ENCODE assay signal across 8 cellular contexts in genomic region chr1:172818841-172819527, GRCh38.
A peak's percentile ranks its signal among the peaks of the same experiment; 100 is the strongest.
DNase-seq lines count a peak whose midpoint lies in the region; ATAC-seq and TF ChIP-seq lines count a peak whose summit lies in the region.

No MANE protein-coding gene starts in this region.

- peak overlapping the region; percentile 46 for H3K27ac ChIP-seq in thymus (ENCODE audit: low read depth)

- no peak overlapping the region for H3K4me3 Mint-ChIP-seq in MCF 10A (ENCODE audit: unreplicated experiment)

- no peaks in the 10 kb centered on the region for H3K27me3 Mint-ChIP-seq in MCF 10A (ENCODE audit: insufficient read depth, unreplicated experiment)

- POLR2A ChIA-PET in MCF 10A (lab: Yijun Ruan, JAX): interaction anchor here (1.5 kb wide), 1 partner anchor 383 kb away, joined by 3 read pairs; no protein-coding TSS in a partner anchor

- ATAC-seq in GM18907 (IDR thresholded peaks at IDR 0.05; ENCODE audit: unreplicated experiment) (peak; percentile 95), HG02870 (IDR thresholded peaks at IDR 0.05; ENCODE audit: unreplicated experiment) (peak; percentile 95)

- H3K9me3 ChIP-seq in thymus (ENCODE audit: control insufficient read depth): no peaks in the 10 kb centered on the region

- H3K4me1 ChIP-seq in thymus (ENCODE audit: control insufficient read depth, insufficient read depth, low read length): no peaks in the 10 kb centered on the region

- no TSS peak for BruUV-seq in MCF 10A (replicated peaks; lab: Mats Ljungman, UMichigan)

- intact Hi-C loops in MCF 10A (cut with micrococcal nuclease): no loop called here

- no peaks in the 10 kb centered on the region for H3K36me3 Mint-ChIP-seq in MCF 10A (ENCODE audit: insufficient read depth, unreplicated experiment)

- H3K36me3 ChIP-seq in thymus (ENCODE audit: control insufficient read depth, insufficient read depth): no peaks in the 10 kb centered on the region

- H3K9me3 Mint-ChIP-seq in MCF 10A (ENCODE audit: unreplicated experiment): peaks cover 14% of the 10 kb centered on the region

- H3K27ac Mint-ChIP-seq in MCF 10A (ENCODE audit: low read depth, unreplicated experiment): no peak overlapping the region

- H3K4me1 Mint-ChIP-seq in MCF 10A (ENCODE audit: insufficient read depth, unreplicated experiment): peaks cover 8% of the 10 kb centered on the region

- DNase-seq in RPMI8226 (peak; percentile 94), fibroblast of the aortic adventitia (ENCODE audit: low read depth) (peak; percentile 22), NCI-H2196 (lab: John Stamatoyannopoulos, UW; ENCODE audit: unreplicated experiment) (no peak), NCI-H1417 treated with DMSO at 0.1 percent for 48 hours (lab: John Stamatoyannopoulos, UW) (no peak), MCF 10A (ENCODE audit: unreplicated experiment) (no peak)

- no peak overlapping the region for H3K4me3 ChIP-seq in fibroblast of the aortic adventitia (ENCODE audit: low read depth, low read length)
- no peak overlapping the region for H3K4me3 ChIP-seq in thymus (ENCODE audit: low read length)

- H3K27me3 ChIP-seq in thymus (ENCODE audit: control insufficient read depth, insufficient read depth): no peaks in the 10 kb centered on the region

- 71% methylated on average over 6 of the region's 6 CpGs for WGBS in thymus

- CTCF ChIA-PET in MCF 10A (lab: Yijun Ruan, JAX): interaction anchor here (0.6 to 17.9 kb wide), 8 partner anchors 10 to 660 kb away, joined by 3 to 591 read pairs (median 3); partner anchors contain the start of gene TNFSF4

- TF ChIP-seq CTCF in fibroblast of the aortic adventitia (IDR thresholded peaks at IDR 0.05; ENCODE audit: insufficient read depth, low read length) (no peak), MCF 10A (IDR thresholded peaks at IDR 0.05; ENCODE audit: unreplicated experiment) (no peak)

Comparison
In these comparisons a context has a peak if more than half of its experiments do, and no peak if none do; other contexts are left out.
1. DNase-seq: peak in RPMI8226 (single experiment) and fibroblast of the aortic adventitia (single experiment); none in NCI-H2196 (single experiment), NCI-H1417 treated with DMSO at 0.1 percent for 48 hours (single experiment) and MCF 10A (single experiment).